8 cellular contexts compared by ENCODE assay signal in genomic region chr2:47904903-47905453, GRCh38. TPM values are rescaled to one million over a fixed set of nuclear protein-coding genes. Genes with fewer than 3 reads are reported as not detected.
A peak's percentile ranks its signal among the peaks of the same experiment; 100 is the strongest.
DNase-seq lines count a peak whose midpoint lies in the region; ATAC-seq and TF ChIP-seq lines count a peak whose summit lies in the region.

No MANE protein-coding gene starts in this region.

- peak overlapping the region; percentile 98 for H3K4me2 ChIP-seq in Loucy (ENCODE audit: low read depth, low read length, poor library complexity, severe bottlenecking)

- peak overlapping the region; percentile 96 for H3K9ac ChIP-seq in Loucy (ENCODE audit: low read depth, low read length, poor library complexity, severe bottlenecking)

- H3K27me3 ChIP-seq in ACC112 (ENCODE audit: insufficient read depth, low read length): no peaks in the 10 kb centered on the region
- H3K27me3 ChIP-seq in Loucy (ENCODE audit: insufficient read depth, low read length, poor library complexity, severe bottlenecking): no peaks in the 10 kb centered on the region
- no peaks in the 10 kb centered on the region for H3K27me3 ChIP-seq in gastroesophageal sphincter

- no peaks in the 10 kb centered on the region for H3K9me3 ChIP-seq in Loucy (ENCODE audit: insufficient read depth, low read depth, low read length)
- no peaks in the 10 kb centered on the region for H3K9me3 ChIP-seq in gastroesophageal sphincter

- DNase-seq in activated T-helper 1 cell treated with Interleukin-2 at 50 U/mL for 16 hours (ENCODE audit: low read depth) (peak; percentile 28), nucleus accumbens (lab: John Stamatoyannopoulos, UW) (peak in 48 of 56 donors; percentile 4 to 77 (median 50)), NOMO-1 treated with dmso at 0.1 percent for 144 hours (lab: John Stamatoyannopoulos, UW; ENCODE audit: unreplicated experiment) (no peak)

- peak overlapping the region; percentile 19 for H2AFZ ChIP-seq in ACC112 (ENCODE audit: low read length, unreplicated experiment)
- H2AFZ ChIP-seq in Loucy (ENCODE audit: low read length): peak overlapping the region; percentile 55

- ATAC-seq in GM18498 (IDR thresholded peaks at IDR 0.05; ENCODE audit: unreplicated experiment): peak; percentile 14
- peak; percentile 0 for ATAC-seq in gastroesophageal sphincter
- ATAC-seq in HG03469 (IDR thresholded peaks at IDR 0.05; ENCODE audit: unreplicated experiment): no peak

- H4K20me1 ChIP-seq in Loucy (ENCODE audit: insufficient read depth, low read length, poor library complexity, severe bottlenecking): peaks cover 49% of the 10 kb centered on the region

- H3K4me3 ChIP-seq in ACC112 (ENCODE audit: low read depth, low read length) (peak overlapping the region; percentile 82), Loucy (ENCODE audit: low read length, poor library complexity, severe bottlenecking) (peak overlapping the region; percentile 96), gastroesophageal sphincter (peak overlapping the region; percentile 87 to 89)

- H3K4me1 ChIP-seq in ACC112 (ENCODE audit: control insufficient read depth, insufficient read depth, low read length, unreplicated experiment) (peaks cover 12% of the 10 kb centered on the region), Loucy (ENCODE audit: insufficient read depth, low read length, poor library complexity, severe bottlenecking) (peaks cover 39% of the 10 kb centered on the region), gastroesophageal sphincter (peaks cover 2 to 46% (median 8%) of the 10 kb centered on the region in 3 donors)

- no peak for TF ChIP-seq EP300 in gastroesophageal sphincter (IDR thresholded peaks at IDR 0.05)

- H3K36me3 ChIP-seq in ACC112 (ENCODE audit: insufficient read depth, low read length) (no peaks in the 10 kb centered on the region), Loucy (ENCODE audit: insufficient read depth, low read length) (no peaks in the 10 kb centered on the region), gastroesophageal sphincter (no peaks in the 10 kb centered on the region)

- TF ChIP-seq POLR2A in gastroesophageal sphincter (IDR thresholded peaks at IDR 0.05): no peak

- WGBS in gastroesophageal sphincter (ENCODE audit: low coverage in 1 of 2), 2 donors: 0% methylated on average over 2 to 8 of the region's 45 CpGs

- H3K27ac ChIP-seq in ACC112 (ENCODE audit: low read depth, low read length): peak overlapping the region; percentile 65
- peak overlapping the region; percentile 92 to 100 (median 98) for H3K27ac ChIP-seq in gastroesophageal sphincter

- peaks cover 4% of the 10 kb centered on the region; the same call in 1 of the 2 replicates for H3F3A ChIP-seq in Loucy (ENCODE audit: low read depth)

- H3K79me2 ChIP-seq in ACC112 (ENCODE audit: control insufficient read depth, insufficient read depth, low read length, unreplicated experiment): peaks cover 53% of the 10 kb centered on the region
- peaks cover 52% of the 10 kb centered on the region for H3K79me2 ChIP-seq in Loucy (ENCODE audit: insufficient read depth, low read length)

- H3K9me2 ChIP-seq in Loucy (replicated peaks; ENCODE audit: low read depth, low read length): no peaks in the 10 kb centered on the region

- TF ChIP-seq CTCF in Loucy (conservative IDR thresholded peaks at IDR 0.05; ENCODE audit: low read length) (no peak), gastroesophageal sphincter (IDR thresholded peaks at IDR 0.05) (peak in 1 of 4 experiments; percentile 31)

RNA-seq across cellular contexts. Expression of gene FBXO11, which starts 1.3 kb away (rescaled TPM):
- 10 to 100 TPM; 39.7 to 59.5 (median 50.8) TPM for total RNA-seq in gastroesophageal sphincter
